ENCODE assay signal across 13 cellular contexts in the genomic region with DNA sequence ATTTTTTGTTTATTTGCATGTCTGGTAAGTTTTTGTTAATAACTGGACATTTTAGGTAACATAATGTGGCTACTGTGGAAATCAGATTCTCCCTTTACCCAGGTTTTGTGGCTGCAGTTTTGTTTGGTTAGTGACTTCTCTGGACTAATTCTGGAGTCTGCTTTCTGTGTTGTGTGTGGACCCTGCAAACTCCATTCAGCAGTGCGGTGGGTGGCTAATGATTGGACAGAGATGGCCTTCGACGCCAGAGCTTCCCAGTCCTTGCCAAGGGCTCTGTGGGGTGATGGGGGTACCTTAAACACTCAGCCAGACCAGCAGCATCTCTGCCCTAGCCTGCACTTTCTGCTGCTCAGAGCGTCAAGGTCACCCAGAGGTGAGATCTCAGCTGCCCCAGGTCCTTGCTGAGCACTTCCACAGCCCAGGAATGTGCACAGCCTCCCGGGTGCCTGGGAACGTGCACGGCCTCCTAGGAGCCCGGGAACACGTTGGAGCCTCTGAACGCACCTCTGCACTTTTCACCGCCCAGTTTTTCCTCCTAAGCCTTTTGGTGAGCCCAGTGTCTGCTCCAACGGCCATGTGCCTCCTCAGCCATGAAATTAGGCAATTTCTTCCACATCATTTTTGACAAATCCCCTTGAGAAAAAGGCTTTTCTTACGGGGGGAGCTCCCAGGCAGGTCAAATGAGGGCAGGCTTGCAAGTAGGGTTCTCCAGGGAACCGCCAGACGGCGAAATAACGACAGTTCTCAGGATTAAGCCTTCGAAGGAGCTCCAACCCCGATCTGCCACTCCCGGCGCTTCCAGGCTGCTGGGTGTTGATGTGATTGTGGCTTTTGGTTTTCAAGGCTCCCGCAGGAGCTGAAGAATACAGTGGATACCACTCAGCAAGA. TPM values are rescaled to one million over a fixed set of nuclear protein-coding genes. Genes with fewer than 3 reads are reported as not detected.
DNase-seq lines count a peak whose midpoint lies in the region; ATAC-seq and TF ChIP-seq lines count a peak whose summit lies in the region.
"Had no signal": no experiment of that assay in that cellular context is flagged by ENCODE, and none has a peak within 500 bp of the region (broad histone marks: within the 10 kb centered on the region; RNA-seq: fewer than 3 reads in every experiment).

No MANE protein-coding gene starts in this region.

- TF ChIP-seq POLR2A in Peyer's patch (IDR thresholded peaks at IDR 0.05) (no peak), gastroesophageal sphincter (IDR thresholded peaks at IDR 0.05) (no peak), uterus (IDR thresholded peaks at IDR 0.05) (no peak)

- no peaks in the 10 kb centered on the region for H3K9me3 ChIP-seq in Peyer's patch
- H3K9me3 ChIP-seq in gastroesophageal sphincter: no peaks in the 10 kb centered on the region
- no peaks in the 10 kb centered on the region for H3K9me3 ChIP-seq in uterus

- H3K36me3 ChIP-seq in Peyer's patch (no peaks in the 10 kb centered on the region), gastroesophageal sphincter (no peaks in the 10 kb centered on the region), uterus (no peaks in the 10 kb centered on the region)

- TF ChIP-seq CTCF in Peyer's patch (IDR thresholded peaks at IDR 0.05) (peak in 1 of 6 experiments; percentile 5), gastroesophageal sphincter (IDR thresholded peaks at IDR 0.05) (no peak), uterus (IDR thresholded peaks at IDR 0.05) (no peak)

- H3K4me3 ChIP-seq in Peyer's patch (no peak overlapping the region), gastroesophageal sphincter (no peak overlapping the region), uterus (no peak overlapping the region)
- H3K4me3 ChIP-seq: dorsolateral prefrontal cortex had no signal

- no peak for ATAC-seq in gastroesophageal sphincter
- no peak for ATAC-seq in GM21717 (IDR thresholded peaks at IDR 0.05; ENCODE audit: unreplicated experiment)

- intact Hi-C loops in posterior vena cava (cut with DNase I): no loop called here
- intact Hi-C loops in uterus (cut with DNase I; ENCODE audit: low total_unique reads): no loop called here

- H3K27me3 ChIP-seq in Peyer's patch (no peaks in the 10 kb centered on the region), gastroesophageal sphincter (no peaks in the 10 kb centered on the region), uterus (no peaks in the 10 kb centered on the region)
- H3K27me3 ChIP-seq: dorsolateral prefrontal cortex had no signal

- TF ChIP-seq EP300 in gastroesophageal sphincter (IDR thresholded peaks at IDR 0.05): no peak

- peak in 2 of 3 donors; percentile 40 to 47 for DNase-seq in Peyer's patch
- DNase-seq in posterior vena cava (ENCODE audit: low spot score): peak; percentile 81
- no peak for DNase-seq in uterus
- DNase-seq in T-helper 1 cell: no peak
- DNase-seq in activated CD4-positive, alpha-beta T cell treated with anti-CD3 and anti-CD28 coated beads, Interleukin-2, amount 50 U/mL, for 48 hours: no peak
- DNase-seq: activated CD4-positive, alpha-beta T cell treated with anti-CD3 and anti-CD28 coated beads, Interleukin-2, amount 10 ng/mL, durations not matched to agents 7 days and 5 days; CD8-positive, alpha-beta memory T cell; NCI-H1048; RPMI8226; stimulated activated CD4-positive, alpha-beta T cell treated with anti-CD3 and anti-CD28 coated beads, Interleukin-2, amount 100 ng/mL, for 24 hours had no signal

- H3K27ac ChIP-seq in Peyer's patch: peak overlapping the region in 2 of 4 donors; percentile 42 to 60
- H3K27ac ChIP-seq in gastroesophageal sphincter: peak overlapping the region in 3 of 4 donors; percentile 31 to 58 (median 55)
- H3K27ac ChIP-seq in uterus: peak overlapping the region; percentile 38 to 57
- H3K27ac ChIP-seq: dorsolateral prefrontal cortex had no signal

- WGBS in gastroesophageal sphincter (ENCODE audit: low coverage in 1 of 2), 2 donors: 65 to 73% methylated on average over 6 to 16 of the region's 22 CpGs

- peaks cover 0 to 17% (median 0%) of the 10 kb centered on the region in 4 donors for H3K4me1 ChIP-seq in Peyer's patch
- H3K4me1 ChIP-seq in gastroesophageal sphincter: peaks cover 0 to 48% (median 41%) of the 10 kb centered on the region in 3 donors
- H3K4me1 ChIP-seq in uterus: peaks cover 0 to 8% of the 10 kb centered on the region in 2 donors

RNA-seq across cellular contexts. Expression of a gene that starts 35.2 kb away (rescaled TPM):
- total RNA-seq in Peyer's patch (10 to 100 TPM in 2 of 4 donors, 1 to 10 TPM in 2; 4.0 to 17.3 (median 11.5) TPM), gastroesophageal sphincter (10 to 100 TPM; 20.1 to 57.2 (median 33.6) TPM), posterior vena cava (10 to 100 TPM; 25.0 to 55.4 TPM), uterus (10 to 100 TPM; 23.4 to 49.9 (median 31.7) TPM)

RNA-seq across cellular contexts. Expression of a gene that starts 56.7 kb away (rescaled TPM):
- total RNA-seq in Peyer's patch (1 to 10 TPM in 3 of 4 donors, not detected in 1; 1.3 to 6.6 (median 1.5) TPM), gastroesophageal sphincter (1 to 10 TPM; 1.3 to 6.1 (median 2.3) TPM), posterior vena cava (1 to 10 TPM; 1.9 to 2.3 TPM), uterus (1 to 10 TPM in 2 of 4 donors, under 1 TPM in 2; 0.24 to 2.8 (median 1.4) TPM)

Comparison
In these comparisons a context has a peak if more than half of its experiments do, and no peak if none do; other contexts are left out.
1. DNase-seq: peak in Peyer's patch (2 of 3) and posterior vena cava (single experiment); none in uterus (0 of 2), T-helper 1 cell (0 of 5) and activated CD4-positive, alpha-beta T cell treated with anti-CD3 and anti-CD28 coated beads, Interleukin-2, amount 50 U/mL, for 48 hours (0 of 2).